In genomic region chr6:47149070-47149469, GRCh38 we compare ENCODE assay signal across 14 cellular contexts.
DNase-seq lines count a peak whose midpoint lies in the region; ATAC-seq and TF ChIP-seq lines count a peak whose summit lies in the region.
"Had no signal": no experiment of that assay in that cellular context is flagged by ENCODE, and none has a peak within 500 bp of the region (broad histone marks: within the 10 kb centered on the region; RNA-seq: fewer than 3 reads in every experiment).

No MANE protein-coding gene starts in this region.

- H3K79me1 ChIP-seq in mesendoderm (ENCODE audit: low read length), result no peaks in the 10 kb centered on the region

- TF ChIP-seq CTCF in fibroblast of villous mesenchyme (IDR thresholded peaks at IDR 0.05; ENCODE audit: insufficient read depth, low read depth, low read length), result no peak
- no peak for TF ChIP-seq CTCF in GM10248 (IDR thresholded peaks at IDR 0.05; ENCODE audit: control extremely low read depth, extremely low read depth, low read depth, missing control alignments)

- POLR2A ChIA-PET in GM10248 (lab: Yijun Ruan, JAX), result no interaction called here

- DNase-seq in T-helper 17 cell (no peak), fibroblast of villous mesenchyme (ENCODE audit: low read depth) (peak; percentile 55), mesendoderm (no peak), DMS114 treated with DMSO at 0.1 percent for 48 hours (lab: John Stamatoyannopoulos, UW; ENCODE audit: unreplicated experiment) (no peak), GM10248 (ENCODE audit: extremely low spot score) (no peak), GM23248 (no peak)
- DNase-seq: C1 segment of cervical spinal cord; Calu3; CD4-positive, alpha-beta memory T cell; COR-L47; DMS153; DND-41; GOT3 had no signal

- H3K4me1 Mint-ChIP-seq in T-helper 17 cell, result no peaks in the 10 kb centered on the region
- H3K4me1 Mint-ChIP-seq: CD4-positive, alpha-beta memory T cell had no signal

- no peaks in the 10 kb centered on the region for H3K79me2 ChIP-seq in mesendoderm (ENCODE audit: control insufficient read depth, insufficient read depth, low read length)
- no peaks in the 10 kb centered on the region for H3K79me2 ChIP-seq in GM23248 (ENCODE audit: insufficient read depth)

- H3K4me3 ChIP-seq in fibroblast of villous mesenchyme (ENCODE audit: low read depth, low read length) (no peak overlapping the region), mesendoderm (ENCODE audit: low read length) (no peak overlapping the region), GM23248 (no peak overlapping the region)
- H3K4me3 ChIP-seq: HAP-1 had no signal

- WGBS in mesendoderm (ENCODE audit: extremely low coverage, insufficient coverage, low lambda C conversion rate), result no CpG with 5 or more reads among the region's 2 CpGs
- WGBS in GM23248 (ENCODE audit: low coverage in 1 of 2, low lambda C conversion rate in 2 of 2, missing lambda C conversion rate in 2 of 2), 2 experiments, result 31 to 38% methylated on average over 2 of the region's 2 CpGs

- no peaks in the 10 kb centered on the region for H3K27me3 ChIP-seq in mesendoderm (ENCODE audit: insufficient read depth, low read length, poor library complexity)
- no peaks in the 10 kb centered on the region for H3K27me3 ChIP-seq in GM23248 (replicated peaks; ENCODE audit: insufficient read depth)

- H3K4ac ChIP-seq in mesendoderm (ENCODE audit: low read depth, low read length), result no peak overlapping the region

- no peak for ATAC-seq in T-helper 17 cell

- H2AK5ac ChIP-seq in mesendoderm (ENCODE audit: low read length), result no peak overlapping the region

- H3K23ac ChIP-seq in mesendoderm (ENCODE audit: low read length), result no peak overlapping the region

- peak overlapping the region; percentile 65 for H3K27ac Mint-ChIP-seq in T-helper 17 cell
- H3K27ac Mint-ChIP-seq: CD4-positive, alpha-beta memory T cell had no signal

- no peak overlapping the region for H4K5ac ChIP-seq in mesendoderm (ENCODE audit: low read length)

- H3K27ac ChIP-seq in mesendoderm (ENCODE audit: low read depth, low read length), result no peak overlapping the region
- H3K27ac ChIP-seq in GM23248, result no peak overlapping the region

- CTCF ChIA-PET in GM10248 (lab: Yijun Ruan, JAX), result interaction anchor here (1.8 kb wide), 1 partner anchor 14 kb away, joined by 6 read pairs; no protein-coding TSS in a partner anchor

- H3K4me2 ChIP-seq in mesendoderm (ENCODE audit: low read length), result no peak overlapping the region
- H3K4me2 ChIP-seq in GM23248 (ENCODE audit: unreplicated experiment), result no peak overlapping the region

- H3K36me3 Mint-ChIP-seq in T-helper 17 cell (ENCODE audit: low read depth), result no peaks in the 10 kb centered on the region
- H3K36me3 Mint-ChIP-seq: CD4-positive, alpha-beta memory T cell had no signal

- H4K20me1 ChIP-seq in GM23248 (ENCODE audit: insufficient read depth), result no peaks in the 10 kb centered on the region

- no peaks in the 10 kb centered on the region for H3F3A ChIP-seq in GM23248 (ENCODE audit: insufficient read depth)

- no peak overlapping the region for H3K4me3 Mint-ChIP-seq in T-helper 17 cell
- H3K4me3 Mint-ChIP-seq: CD4-positive, alpha-beta memory T cell had no signal

- H3K36me3 ChIP-seq in mesendoderm (ENCODE audit: control insufficient read depth, insufficient read depth, low read length), result no peaks in the 10 kb centered on the region
- H3K36me3 ChIP-seq in GM23248 (ENCODE audit: low read depth), result no peaks in the 10 kb centered on the region
- H3K36me3 ChIP-seq: HAP-1 had no signal

- H3K9ac ChIP-seq in mesendoderm (ENCODE audit: low read length) (no peak overlapping the region), GM23248 (no peak overlapping the region)

- no peaks in the 10 kb centered on the region for H3K9me2 ChIP-seq in GM23248 (ENCODE audit: insufficient read depth)

- H3K4me1 ChIP-seq in mesendoderm (ENCODE audit: control insufficient read depth, low read depth, low read length) (peaks cover 23% of the 10 kb centered on the region), GM23248 (ENCODE audit: insufficient read depth) (peaks cover 46% of the 10 kb centered on the region)
- H3K4me1 ChIP-seq: HAP-1 had no signal

- no peak overlapping the region for H2AFZ ChIP-seq in GM23248

- peaks cover 53% of the 10 kb centered on the region for H3K27me3 Mint-ChIP-seq in T-helper 17 cell

- in situ Hi-C loops in GM23248 (cut with MboI), result no loop called here

- H3K9me3 ChIP-seq in T-helper 17 cell (ENCODE audit: control insufficient read depth, low read length, poor library complexity, severe bottlenecking), result no peaks in the 10 kb centered on the region
- H3K9me3 ChIP-seq in GM23248 (ENCODE audit: low read depth), result no peaks in the 10 kb centered on the region
- H3K9me3 ChIP-seq: HAP-1 had no signal

- H3K56ac ChIP-seq in mesendoderm (ENCODE audit: low read length), result no peak overlapping the region

- H2BK120ac ChIP-seq in mesendoderm (ENCODE audit: low read depth, low read length), result no peak overlapping the region

- no peak overlapping the region for H2BK5ac ChIP-seq in mesendoderm (ENCODE audit: low read length)

- H4K8ac ChIP-seq in mesendoderm (ENCODE audit: low read depth, low read length), result no peak overlapping the region

- H3K18ac ChIP-seq in mesendoderm (ENCODE audit: low read length), result peak overlapping the region; percentile 1

- peak overlapping the region; percentile 23 for H2BK15ac ChIP-seq in mesendoderm (replicated peaks; ENCODE audit: low read depth)
